In the genomic region with DNA sequence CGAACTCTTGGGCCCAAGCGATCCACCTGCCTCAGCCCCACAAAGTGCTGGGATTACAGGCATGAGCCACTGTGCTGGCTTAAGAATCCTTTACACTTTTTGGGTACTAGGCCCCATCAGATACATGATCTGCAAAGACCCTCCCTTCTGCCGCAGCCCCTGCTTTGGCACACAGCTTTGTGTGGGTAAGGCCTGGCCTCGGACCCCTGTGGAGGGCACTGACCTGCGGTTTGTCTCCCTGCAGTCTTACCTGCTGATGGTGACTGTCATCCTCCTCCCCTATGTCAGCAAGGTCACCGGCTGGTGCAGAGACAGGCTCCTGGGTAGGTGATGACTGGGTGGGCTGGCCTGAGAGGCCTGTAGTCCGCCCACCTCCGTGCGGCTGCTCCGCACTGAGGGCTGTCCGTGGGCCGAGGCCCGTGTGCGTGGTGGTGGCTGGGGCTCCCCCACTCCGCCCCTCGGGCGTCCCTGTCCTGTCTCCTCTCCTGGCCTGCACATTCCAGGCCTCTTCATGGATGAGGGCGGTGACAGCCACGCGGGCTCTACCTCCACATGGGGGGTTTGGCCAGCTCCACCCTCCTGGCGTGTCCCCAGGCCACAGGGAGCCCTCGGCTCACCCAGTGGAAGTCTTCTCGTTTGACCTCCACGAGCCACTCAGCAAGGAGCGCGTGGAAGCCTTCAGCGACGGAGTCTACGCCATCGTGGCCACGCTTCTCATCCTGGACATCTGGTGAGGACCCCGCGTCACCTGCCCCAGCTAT, we compare ENCODE assay signal across 1 cellular context.
TF ChIP-seq lines count a peak whose summit lies in the region.

No MANE protein-coding gene starts in this region.

TF ChIP-seq in GM12878, 131 proteins besides CTCF, POLR2A, EP300 and RAD21:
- TF ChIP-seq, protein P1, sequence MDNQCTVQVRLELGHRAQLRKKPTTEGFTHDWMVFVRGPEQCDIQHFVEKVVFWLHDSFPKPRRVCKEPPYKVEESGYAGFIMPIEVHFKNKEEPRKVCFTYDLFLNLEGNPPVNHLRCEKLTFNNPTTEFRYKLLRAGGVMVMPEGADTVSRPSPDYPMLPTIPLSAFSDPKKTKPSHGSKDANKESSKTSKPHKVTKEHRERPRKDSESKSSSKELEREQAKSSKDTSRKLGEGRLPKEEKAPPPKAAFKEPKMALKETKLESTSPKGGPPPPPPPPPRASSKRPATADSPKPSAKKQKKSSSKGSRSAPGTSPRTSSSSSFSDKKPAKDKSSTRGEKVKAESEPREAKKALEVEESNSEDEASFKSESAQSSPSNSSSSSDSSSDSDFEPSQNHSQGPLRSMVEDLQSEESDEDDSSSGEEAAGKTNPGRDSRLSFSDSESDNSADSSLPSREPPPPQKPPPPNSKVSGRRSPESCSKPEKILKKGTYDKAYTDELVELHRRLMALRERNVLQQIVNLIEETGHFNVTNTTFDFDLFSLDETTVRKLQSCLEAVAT (IDR thresholded peaks at IDR 0.05), result no peak
- TF ChIP-seq NR2C2 (IDR thresholded peaks at IDR 0.05; ENCODE audit: borderline replicate concordance, control insufficient read depth, insufficient read length, low read depth) (no peak), RB1 (IDR thresholded peaks at IDR 0.05; ENCODE audit: borderline replicate concordance) (no peak), CHD2 (IDR thresholded peaks at IDR 0.05; ENCODE audit: borderline replicate concordance, low read depth, low read length) (no peak)
